Comparison of ENCODE assay signal across 8 cellular contexts in the genomic region with DNA sequence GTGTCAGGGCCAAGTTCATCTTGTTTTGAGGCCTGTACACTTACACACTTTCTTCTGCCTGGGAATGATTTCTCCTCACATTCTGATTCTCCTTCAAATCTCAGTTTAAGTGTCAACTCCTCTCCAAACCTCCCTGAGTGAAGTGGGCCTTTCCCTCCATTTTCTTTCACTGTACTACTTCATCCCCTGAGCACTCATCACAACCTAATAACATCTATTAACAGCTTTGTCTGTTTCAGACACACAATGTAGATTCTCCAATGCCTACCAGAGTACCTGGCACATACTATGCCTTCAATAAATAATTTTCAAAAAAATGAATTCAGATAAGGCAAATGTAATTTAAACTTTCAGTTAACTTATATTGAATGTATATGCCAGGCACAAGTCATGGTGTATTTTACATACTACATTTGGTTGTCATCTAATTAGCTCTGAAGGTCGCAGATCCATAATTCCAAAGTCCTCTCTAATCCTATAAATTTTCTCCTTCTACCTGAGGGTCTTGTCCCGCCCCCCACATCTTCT. TPM values are rescaled to one million over a fixed set of nuclear protein-coding genes. Genes with fewer than 3 reads are reported as not detected.
DNase-seq lines count a peak whose midpoint lies in the region; ATAC-seq and TF ChIP-seq lines count a peak whose summit lies in the region.

No MANE protein-coding gene starts in this region.

- H3K9ac ChIP-seq in GM23248, result peak overlapping the region; percentile 91

- no peak overlapping the region for H3K27ac ChIP-seq in CD4-positive, alpha-beta T cell (ENCODE audit: low read depth, low read length)
- H3K27ac ChIP-seq in GM23248 (no peak overlapping the region), RWPE1 (peak overlapping the region; percentile 64; the same call in 1 of the 2 replicates)

- no peaks in the 10 kb centered on the region for H3F3A ChIP-seq in GM23248 (ENCODE audit: insufficient read depth)

- intact Hi-C loops in CD4-positive, alpha-beta T cell (cut with DNase I, micrococcal nuclease), result loop anchor here in 1 of 2 experiments (5.0 kb wide), 1 partner anchor 618 kb away; a partner anchor contains a TSS

- peak; percentile 5 for ATAC-seq in CD4-positive, alpha-beta T cell (ENCODE audit: poor library complexity)
- ATAC-seq in HG03039 (IDR thresholded peaks at IDR 0.05; ENCODE audit: unreplicated experiment), result no peak

- no peaks in the 10 kb centered on the region for H3K9me3 ChIP-seq in CD4-positive, alpha-beta T cell (ENCODE audit: control insufficient read depth, low read length)
- no peaks in the 10 kb centered on the region for H3K9me3 ChIP-seq in GM23248 (ENCODE audit: low read depth)

- WGBS in GM23248 (ENCODE audit: low coverage in 1 of 2, low lambda C conversion rate in 2 of 2, missing lambda C conversion rate in 2 of 2), 2 experiments, result 0% methylated on average over 2 of the region's 2 CpGs

- in situ Hi-C loops in GM23248 (cut with MboI), result no loop called here

- TF ChIP-seq CTCF in CD4-positive, alpha-beta T cell (IDR thresholded peaks at IDR 0.05), result no peak
- TF ChIP-seq CTCF in RWPE1 (conservative IDR thresholded peaks at IDR 0.05; ENCODE audit: low read depth) (no peak), fibroblast of villous mesenchyme (IDR thresholded peaks at IDR 0.05; ENCODE audit: insufficient read depth, low read depth, low read length) (no peak)

- H3K27ac Mint-ChIP-seq in CD4-positive, alpha-beta T cell, result peak overlapping the region; percentile 89

- no peaks in the 10 kb centered on the region for H3K27me3 Mint-ChIP-seq in CD4-positive, alpha-beta T cell

- POLR2A ChIA-PET in CD4-positive, alpha-beta T cell (lab: Charles Lee), result no interaction called here
- POLR2A ChIA-PET in RWPE1 (lab: Yijun Ruan, JAX; ENCODE audit: low non-redundant PET), result no interaction called here

- peaks cover 2% of the 10 kb centered on the region for H3K27me3 ChIP-seq in CD4-positive, alpha-beta T cell (ENCODE audit: control insufficient read depth, insufficient read depth, low read length)
- H3K27me3 ChIP-seq in GM23248 (replicated peaks; ENCODE audit: insufficient read depth), result no peaks in the 10 kb centered on the region

- DNase-seq in CD4-positive, alpha-beta T cell, result no peak
- DNase-seq in GM23248, result no peak
- DNase-seq in RWPE1 (ENCODE audit: low spot score), result no peak
- DNase-seq in fibroblast of villous mesenchyme (ENCODE audit: low read depth), result no peak
- no peak for DNase-seq in skeletal muscle cell (ENCODE audit: low read depth)
- no peak for DNase-seq in stimulated activated CD4-positive, alpha-beta T cell treated with anti-CD3 and anti-CD28 coated beads, Interleukin-1b, Interleukin-23, amount 100 ng/mL, for 48 hours
- DNase-seq in NCI-H1436 (lab: John Stamatoyannopoulos, UW), result no peak

- peaks cover 7% of the 10 kb centered on the region; the same call in 1 of the 2 replicates for H3K4me1 ChIP-seq in GM23248 (ENCODE audit: insufficient read depth)

- H4K20me1 ChIP-seq in GM23248 (ENCODE audit: insufficient read depth), result no peaks in the 10 kb centered on the region; the same call in 1 of the 2 replicates

- H3K4me1 Mint-ChIP-seq in CD4-positive, alpha-beta T cell (ENCODE audit: low read depth), result peaks cover 39% of the 10 kb centered on the region

- peak overlapping the region; percentile 96 for H2AFZ ChIP-seq in GM23248

- peak overlapping the region; percentile 99 for H3K4me3 Mint-ChIP-seq in CD4-positive, alpha-beta T cell

- peaks cover 21% of the 10 kb centered on the region for H3K36me3 Mint-ChIP-seq in CD4-positive, alpha-beta T cell (ENCODE audit: low read depth)

- peak overlapping the region; percentile 99 for H3K4me3 ChIP-seq in GM23248
- peak overlapping the region; percentile 97 for H3K4me3 ChIP-seq in fibroblast of villous mesenchyme (ENCODE audit: low read depth, low read length)
- H3K4me3 ChIP-seq in skeletal muscle cell (ENCODE audit: low read depth, low read length), result peak overlapping the region; percentile 69

- H3K9me2 ChIP-seq in GM23248 (ENCODE audit: insufficient read depth), result 0 out of 2 replicates have a peak, but pooled peaks cover 7% of the 10 kb centered on the region

- H3K36me3 ChIP-seq in GM23248 (ENCODE audit: low read depth), result peaks cover 1% of the 10 kb centered on the region

- peaks cover 45% of the 10 kb centered on the region for H3K79me2 ChIP-seq in GM23248 (ENCODE audit: insufficient read depth)

- peak overlapping the region; percentile 95 for H3K4me2 ChIP-seq in GM23248 (ENCODE audit: unreplicated experiment)

- H3K9me3 Mint-ChIP-seq in CD4-positive, alpha-beta T cell, result peaks cover 2% of the 10 kb centered on the region

- CTCF ChIA-PET in CD4-positive, alpha-beta T cell (lab: Charles Lee), result no interaction called here
- CTCF ChIA-PET in RWPE1 (lab: Yijun Ruan, JAX), result interaction anchor here (2.3 kb wide), 1 partner anchor 43 kb away, joined by 9 read pairs; no protein-coding TSS in a partner anchor

RNA-seq across cellular contexts. Expression of a gene that starts 0.4 kb away (rescaled TPM):
- 10 to 100 TPM; 13.8 to 16.0 TPM for total RNA-seq in CD4-positive, alpha-beta T cell
- 40.4 and 53.9 TPM in 2 replicates for total RNA-seq in GM23248 (2014; rRNA removed; shearing (Covaris generic))
- polyA plus RNA-seq in GM23248 (2016; fragmentation: Nextera tagmentation; extraction: Ambion mirVana), result 32.9 and 35.2 TPM in 2 replicates
- 44.8 and 67.4 TPM in 2 replicates for total RNA-seq in fibroblast of villous mesenchyme

RNA-seq across cellular contexts. Expression of a gene that starts 52.1 kb away (rescaled TPM):
- total RNA-seq in CD4-positive, alpha-beta T cell, result not detected
- 74.4 and 91.2 TPM in 2 replicates for total RNA-seq in GM23248 (2014; rRNA removed; shearing (Covaris generic))
- polyA plus RNA-seq in GM23248 (2016; fragmentation: Nextera tagmentation; extraction: Ambion mirVana), result 111 and 117 TPM in 2 replicates
- total RNA-seq in fibroblast of villous mesenchyme, result 44.8 and 57.9 TPM in 2 replicates

Comparison
In these comparisons a context has a peak if more than half of its experiments do, and no peak if none do; other contexts are left out.
1. RNA of a gene that starts 52.1 kb away (total RNA-seq): 74.4 to 91.2 TPM in GM23248 and 44.8 to 57.9 TPM in fibroblast of villous mesenchyme; not detected in CD4-positive, alpha-beta T cell; every median in the first group is over 10 times any median in the second.
2. Peak in every context shown above with its lines, with median percentiles within 50 percentile points of each other: H3K4me3 ChIP-seq.